In the genomic region with DNA sequence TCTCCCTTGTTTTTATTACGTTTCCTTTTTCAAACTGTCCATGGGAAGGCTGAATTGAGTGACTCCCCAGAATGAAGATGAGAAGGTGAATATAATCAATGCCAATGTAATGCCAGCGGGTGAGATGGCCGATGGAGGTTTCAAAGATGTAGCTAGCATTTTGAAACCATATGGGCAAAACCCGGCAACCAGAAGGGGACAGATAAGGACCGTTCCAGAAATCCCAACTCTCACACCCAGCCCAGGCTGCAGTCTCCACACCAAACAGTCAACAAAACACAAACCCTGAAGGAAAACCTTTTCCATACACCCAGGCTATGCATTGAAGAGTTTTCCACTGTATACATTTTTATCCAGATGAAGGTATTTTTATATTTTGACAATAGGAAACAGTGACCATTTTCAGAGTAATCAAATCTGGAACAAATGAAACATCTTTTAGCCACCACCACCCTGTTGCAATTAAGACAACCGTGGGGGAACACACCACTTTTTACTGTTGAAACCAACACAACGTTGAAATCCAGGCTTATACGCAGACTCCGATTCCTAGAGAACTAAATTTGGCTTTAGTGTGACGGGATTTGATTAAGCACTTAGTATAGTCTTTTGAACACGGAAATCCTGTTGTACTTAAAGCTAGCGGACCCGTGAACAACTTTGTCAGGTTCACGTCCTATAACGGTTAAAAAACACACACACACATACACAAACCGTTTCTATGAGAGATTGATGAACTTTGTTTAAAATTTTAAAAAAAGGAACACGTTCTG, we compare ENCODE assay signal across 29 cellular contexts.
"Had no signal": no experiment of that assay in that cellular context is flagged by ENCODE, and none has a peak within 500 bp of the region (broad histone marks: within the 10 kb centered on the region; RNA-seq: fewer than 3 reads in every experiment).

No MANE protein-coding gene starts in this region.

- H3K4me3 ChIP-seq: neural progenitor cell, ovary, psoas muscle, right lobe of liver, sigmoid colon, suprapubic skin, testis, tibial artery, transverse colon, upper lobe of right lung, uterus had no signal

- H3K4me2 ChIP-seq: neural progenitor cell had no signal

- H3K4me3 Mint-ChIP-seq: naive thymus-derived CD4-positive, alpha-beta T cell; nephron; neural progenitor cell; stimulated activated memory B cell treated with anti-CD40 and anti-IgM and Interleukin-4, amounts not matched to agents 10 μg/mL and 1 μg/mL and 100 μg/mL, for 72 hours; stimulated activated naive CD8-positive, alpha-beta T cell treated with anti-CD3 and anti-CD28 coated beads, Interleukin-15, amount 100 ng/mL, for 72 hours; type B pancreatic cell had no signal

- H3K4me1 ChIP-seq: neural progenitor cell, parathyroid adenoma, psoas muscle, right lobe of liver, sigmoid colon, suprapubic skin, testis, tibial artery, transverse colon, upper lobe of right lung, uterus had no signal

- H3K27ac Mint-ChIP-seq: naive thymus-derived CD4-positive, alpha-beta T cell; nephron; neural progenitor cell; progenitor cell of endocrine pancreas; stimulated activated memory B cell treated with anti-CD40 and anti-IgM and Interleukin-4, amounts not matched to agents 10 μg/mL and 1 μg/mL and 100 μg/mL, for 72 hours; stimulated activated naive CD8-positive, alpha-beta T cell treated with anti-CD3 and anti-CD28 coated beads, Interleukin-15, amount 100 ng/mL, for 72 hours; type B pancreatic cell had no signal

- H3K27ac ChIP-seq: neural progenitor cell, ovary, parathyroid adenoma, psoas muscle, right lobe of liver, sigmoid colon, suprapubic skin, testis, tibial artery, transverse colon, upper lobe of right lung, uterus had no signal

- H3K9me3 ChIP-seq: psoas muscle, right lobe of liver, testis, upper lobe of right lung, uterus had no signal

- H2AFZ ChIP-seq: neural progenitor cell, parathyroid adenoma had no signal

- ATAC-seq: naive thymus-derived CD4-positive, alpha-beta T cell; psoas muscle; right cardiac atrium; right lobe of liver; stimulated activated memory B cell treated with anti-CD40 and anti-IgM and Interleukin-4, amounts not matched to agents 10 μg/mL and 1 μg/mL and 100 μg/mL, for 72 hours; stimulated activated naive CD8-positive, alpha-beta T cell treated with anti-CD3 and anti-CD28 coated beads, Interleukin-15, amount 100 ng/mL, for 72 hours; stimulated activated naive CD8-positive, alpha-beta T cell treated with anti-CD3 and anti-CD28 coated beads, Interleukin-15, Interleukin-2, amounts not matched to agents 100 U/mL and 50 U/mL, for 24 hours; upper lobe of right lung had no signal

- H3K79me2 ChIP-seq: parathyroid adenoma had no signal

- DNase-seq: naive thymus-derived CD4-positive, alpha-beta T cell; occipital lobe; ovary; psoas muscle; right cardiac atrium; right lobe of liver; sigmoid colon; small intestine; stimulated activated CD4-positive, alpha-beta T cell treated with anti-CD3 and anti-CD28 coated beads, Interleukin-15, amount 100 ng/mL, for 24 hours; stimulated activated CD4-positive, alpha-beta T cell treated with anti-CD3 and anti-CD28 coated beads, Interleukin-2, amount 100 ng/mL, for 24 hours; stimulated activated CD4-positive, alpha-beta T cell treated with anti-CD3 and anti-CD28 coated beads, Interleukin-4, amount 100 ng/mL, for 1 hour; stimulated activated CD4-positive, alpha-beta T cell treated with anti-CD3 and anti-CD28 coated beads, Interleukin-4, amount 100 ng/mL, for 4 hours; stimulated activated CD8-positive, alpha-beta memory T cell treated with anti-CD3 and anti-CD28 coated beads, Interleukin-4, amount 100 ng/mL, for 48 hours; stimulated activated naive CD4-positive, alpha-beta T cell; stimulated activated naive CD8-positive, alpha-beta T cell treated with anti-CD3 and anti-CD28 coated beads, Interleukin-15, amount 100 ng/mL, for 72 hours; stimulated activated naive CD8-positive, alpha-beta T cell treated with anti-CD3 and anti-CD28 coated beads, Interleukin-15, Interleukin-2, amounts not matched to agents 100 U/mL and 50 U/mL, for 24 hours; substantia nigra; testis; tibial artery; transverse colon; upper lobe of right lung; uterus had no signal

- H3K36me3 Mint-ChIP-seq: naive thymus-derived CD4-positive, alpha-beta T cell; stimulated activated memory B cell treated with anti-CD40 and anti-IgM and Interleukin-4, amounts not matched to agents 10 μg/mL and 1 μg/mL and 100 μg/mL, for 72 hours; type B pancreatic cell had no signal

- H3K36me3 ChIP-seq: neural progenitor cell, ovary, right lobe of liver, sigmoid colon, suprapubic skin, tibial artery, transverse colon, upper lobe of right lung, uterus had no signal

- H3K27me3 Mint-ChIP-seq: naive thymus-derived CD4-positive, alpha-beta T cell; progenitor cell of endocrine pancreas; stimulated activated memory B cell treated with anti-CD40 and anti-IgM and Interleukin-4, amounts not matched to agents 10 μg/mL and 1 μg/mL and 100 μg/mL, for 72 hours; stimulated activated naive CD8-positive, alpha-beta T cell treated with anti-CD3 and anti-CD28 coated beads, Interleukin-15, amount 100 ng/mL, for 72 hours; type B pancreatic cell had no signal

- H3K27me3 ChIP-seq: neural progenitor cell, ovary, right lobe of liver, sigmoid colon, suprapubic skin, testis, tibial artery, transverse colon, upper lobe of right lung, uterus had no signal

- H3K4me1 Mint-ChIP-seq: naive thymus-derived CD4-positive, alpha-beta T cell; nephron; neural progenitor cell; stimulated activated naive CD8-positive, alpha-beta T cell treated with anti-CD3 and anti-CD28 coated beads, Interleukin-15, amount 100 ng/mL, for 72 hours had no signal
